Comparison of ENCODE assay signal across 8 cellular contexts in genomic region chr10:42753126-42753506, GRCh38. TPM values are rescaled to one million over a fixed set of nuclear protein-coding genes. Genes with fewer than 3 reads are reported as not detected.
DNase-seq lines count a peak whose midpoint lies in the region; ATAC-seq and TF ChIP-seq lines count a peak whose summit lies in the region.

No MANE protein-coding gene starts in this region.

- H3K27me3 Mint-ChIP-seq in activated CD4-positive, alpha-beta T cell treated with anti-CD3 and anti-CD28 coated beads, Interleukin-2, amount 10 ng/mL, durations not matched to agents 24 days and 14 days, result peaks cover 62% of the 10 kb centered on the region

- peak overlapping the region; percentile 33 for H3K4me3 ChIP-seq in MG63
- H3K4me3 ChIP-seq in left lung, result peak overlapping the region; percentile 39 to 50

- DNase-seq in NCI-H2107 (lab: John Stamatoyannopoulos, UW) (peak; percentile 1), NCI-H2107 treated with DMSO at 0.1 percent for 48 hours (lab: John Stamatoyannopoulos, UW; ENCODE audit: unreplicated experiment) (no peak), MG63 (peak; percentile 71), dermis microvascular lymphatic vessel endothelial cell (ENCODE audit: low read depth in 2 of 2) (peak; percentile 49 to 80), left lung (peak; percentile 61 to 91), NCI-H446 treated with DMSO at 0.1 percent for 48 hours (lab: John Stamatoyannopoulos, UW) (no peak)
- DNase-seq in activated CD4-positive, alpha-beta T cell treated with anti-CD3 and anti-CD28 coated beads, Interleukin-2, amount 10 ng/mL, durations not matched to agents 24 days and 14 days, result peak; percentile 92
- DNase-seq in stimulated activated CD4-positive, alpha-beta T cell treated with anti-CD3 and anti-CD28 coated beads, Interleukin-1b, Interleukin-23, amount 100 ng/mL, for 48 hours, result peak; percentile 70

- H3K9me3 ChIP-seq in MG63 (no peaks in the 10 kb centered on the region), left lung (no peaks in the 10 kb centered on the region)

- H3K4me3 Mint-ChIP-seq in activated CD4-positive, alpha-beta T cell treated with anti-CD3 and anti-CD28 coated beads, Interleukin-2, amount 10 ng/mL, durations not matched to agents 24 days and 14 days, result peak overlapping the region; percentile 81

- peak; percentile 75 to 91 for TF ChIP-seq CTCF in left lung (IDR thresholded peaks at IDR 0.05)

- peak overlapping the region in 1 of 2 donors; percentile 61 for H3K27ac ChIP-seq in left lung

- peaks cover 13 to 33% of the 10 kb centered on the region in 2 donors for H3K4me1 ChIP-seq in left lung

- peaks cover 2% of the 10 kb centered on the region for H3K4me1 Mint-ChIP-seq in activated CD4-positive, alpha-beta T cell treated with anti-CD3 and anti-CD28 coated beads, Interleukin-2, amount 10 ng/mL, durations not matched to agents 24 days and 14 days

- H3K36me3 Mint-ChIP-seq in activated CD4-positive, alpha-beta T cell treated with anti-CD3 and anti-CD28 coated beads, Interleukin-2, amount 10 ng/mL, durations not matched to agents 24 days and 14 days (ENCODE audit: low read depth), result no peaks in the 10 kb centered on the region

- peak; percentile 96 for ATAC-seq in left lung

- H3K27me3 ChIP-seq in MG63, result peaks cover 20% of the 10 kb centered on the region
- H3K27me3 ChIP-seq in left lung, result peaks cover 39 to 87% of the 10 kb centered on the region in 2 donors

- no peak overlapping the region for H3K27ac Mint-ChIP-seq in activated CD4-positive, alpha-beta T cell treated with anti-CD3 and anti-CD28 coated beads, Interleukin-2, amount 10 ng/mL, durations not matched to agents 24 days and 14 days

- H3K9me3 Mint-ChIP-seq in activated CD4-positive, alpha-beta T cell treated with anti-CD3 and anti-CD28 coated beads, Interleukin-2, amount 10 ng/mL, durations not matched to agents 24 days and 14 days, result no peaks in the 10 kb centered on the region

- H3K36me3 ChIP-seq in MG63 (no peaks in the 10 kb centered on the region), left lung (no peaks in the 10 kb centered on the region)

- intact Hi-C loops in activated CD4-positive, alpha-beta T cell treated with anti-CD3 and anti-CD28 coated beads, Interleukin-2, amount 10 ng/mL, durations not matched to agents 24 days and 14 days (cut with micrococcal nuclease), result loop anchor here (1.0 kb wide), 2 partner anchors 29 to 352 kb away; partner anchors contain the start of gene BMS1
- intact Hi-C loops in left lung (cut with DNase I), result no loop called here

RNA-seq across cellular contexts. Expression of gene BMS1, which starts 29.5 kb away (rescaled TPM):
- total RNA-seq in MG63 (2014; rRNA removed; shearing (Covaris generic); ENCODE audit: low replicate concordance), result 20.6 and 22.0 TPM in 2 replicates
- 38.4 and 39.3 TPM in 2 replicates for total RNA-seq in activated CD4-positive, alpha-beta T cell treated with anti-CD3 and anti-CD28 coated beads, Interleukin-2, amount 10 ng/mL, durations not matched to agents 24 days and 14 days
- total RNA-seq in dermis microvascular lymphatic vessel endothelial cell, result 15.9 and 17.1 TPM in 2 replicates
- total RNA-seq in left lung, result 10 to 100 TPM; 11.1 to 15.8 TPM

Comparison
In these comparisons a context has a peak if more than half of its experiments do, and no peak if none do; other contexts are left out.
1. DNase-seq: peak in NCI-H2107 (single experiment), MG63 (single experiment), activated CD4-positive, alpha-beta T cell treated with anti-CD3 and anti-CD28 coated beads, Interleukin-2, amount 10 ng/mL, durations not matched to agents 24 days and 14 days (single experiment), dermis microvascular lymphatic vessel endothelial cell (2 of 2), left lung (2 of 2) and stimulated activated CD4-positive, alpha-beta T cell treated with anti-CD3 and anti-CD28 coated beads, Interleukin-1b, Interleukin-23, amount 100 ng/mL, for 48 hours (single experiment); none in NCI-H2107 treated with DMSO at 0.1 percent for 48 hours (single experiment) and NCI-H446 treated with DMSO at 0.1 percent for 48 hours (single experiment).